8 cellular contexts compared by ENCODE assay signal in the genomic region with DNA sequence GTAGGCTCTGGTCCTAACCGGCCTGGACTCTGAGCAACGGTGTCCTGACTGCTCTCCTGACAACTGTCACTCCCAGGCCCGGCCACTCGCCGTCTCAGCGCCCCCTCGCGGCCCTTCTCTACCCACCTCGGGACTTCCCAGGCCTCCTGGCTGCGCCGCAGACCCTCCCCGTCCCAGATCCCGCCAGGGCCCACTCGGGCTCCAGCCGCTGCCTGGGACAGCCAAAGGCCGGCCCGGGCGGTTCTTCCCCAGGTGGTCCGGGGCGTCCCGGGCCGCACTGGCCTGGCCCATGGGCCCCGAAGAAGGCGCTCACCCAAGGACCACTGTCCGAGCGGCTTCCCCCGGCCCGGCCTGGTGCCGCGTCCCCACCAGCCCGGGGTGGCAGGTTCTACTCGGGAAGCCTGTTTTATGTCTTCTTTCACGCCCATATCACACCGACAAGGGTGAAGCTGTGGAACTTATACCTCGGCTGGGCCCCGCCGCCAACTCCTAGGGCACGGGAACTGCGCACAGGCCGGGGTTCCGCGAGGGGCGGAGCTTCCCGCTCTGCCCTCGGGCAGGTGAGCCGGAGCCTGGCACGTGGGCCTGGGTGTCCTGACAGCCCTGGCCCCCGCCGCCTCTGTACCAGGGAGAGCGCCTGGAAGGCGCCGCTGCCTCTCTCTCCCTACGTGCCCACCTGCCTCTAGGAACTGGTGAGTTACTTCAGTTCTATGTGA.
DNase-seq lines count a peak whose midpoint lies in the region; ATAC-seq and TF ChIP-seq lines count a peak whose summit lies in the region.

No MANE protein-coding gene starts in this region.

- H3K4me1 Mint-ChIP-seq in activated CD4-positive, alpha-beta T cell treated with anti-CD3 and anti-CD28 coated beads, Interleukin-2, amount 10 ng/mL, durations not matched to agents 7 days and 5 days, result peaks cover 11% of the 10 kb centered on the region
- H3K4me1 Mint-ChIP-seq in dendritic cell treated with granulocyte-macrophage colony-stimulating factor and Interleukin-4, amounts not matched to agents 40 ng/mL and 50 ng/mL, for 4 days (ENCODE audit: low read depth), result peaks cover 5% of the 10 kb centered on the region

- peak overlapping the region; percentile 67 for H3K4me3 Mint-ChIP-seq in activated CD4-positive, alpha-beta T cell treated with anti-CD3 and anti-CD28 coated beads, Interleukin-2, amount 10 ng/mL, durations not matched to agents 7 days and 5 days
- H3K4me3 Mint-ChIP-seq in dendritic cell treated with granulocyte-macrophage colony-stimulating factor and Interleukin-4, amounts not matched to agents 40 ng/mL and 50 ng/mL, for 4 days, result peak overlapping the region; percentile 73

- no peaks in the 10 kb centered on the region for H4K20me1 ChIP-seq in DOHH2 (ENCODE audit: control insufficient read depth, insufficient read depth, low read depth, low read length)

- CTCF ChIA-PET in activated CD4-positive, alpha-beta T cell treated with anti-CD3 and anti-CD28 coated beads, Interleukin-2, amount 10 ng/mL, durations not matched to agents 7 days and 5 days (lab: Charles Lee), result no interaction called here

- no peak overlapping the region for H3K4me2 ChIP-seq in DOHH2 (ENCODE audit: low read length)

- TF ChIP-seq CTCF in DOHH2 (IDR thresholded peaks at IDR 0.05; ENCODE audit: low read depth, low read length, poor library complexity, severe bottlenecking) (peak; percentile 61), lower lobe of right lung (IDR thresholded peaks at IDR 0.05) (peak; percentile 80)

- ATAC-seq in GM21717 (IDR thresholded peaks at IDR 0.05; ENCODE audit: unreplicated experiment) (peak; percentile 94), lower lobe of right lung (peak; percentile 98 to 99)

- no peaks in the 10 kb centered on the region for H3K79me2 ChIP-seq in DOHH2 (ENCODE audit: control insufficient read depth, low read length)

- H3K9me2 ChIP-seq in DOHH2 (replicated peaks; ENCODE audit: control insufficient read depth, low read length), result no peaks in the 10 kb centered on the region

- H3K9me3 Mint-ChIP-seq in activated CD4-positive, alpha-beta T cell treated with anti-CD3 and anti-CD28 coated beads, Interleukin-2, amount 10 ng/mL, durations not matched to agents 7 days and 5 days, result no peaks in the 10 kb centered on the region
- no peaks in the 10 kb centered on the region for H3K9me3 Mint-ChIP-seq in dendritic cell treated with granulocyte-macrophage colony-stimulating factor and Interleukin-4, amounts not matched to agents 40 ng/mL and 50 ng/mL, for 4 days

- H3K27ac ChIP-seq in DOHH2 (ENCODE audit: low read depth, low read length) (no peak overlapping the region), lower lobe of right lung (peak overlapping the region; percentile 71)

- no peaks in the 10 kb centered on the region for H3K36me3 Mint-ChIP-seq in activated CD4-positive, alpha-beta T cell treated with anti-CD3 and anti-CD28 coated beads, Interleukin-2, amount 10 ng/mL, durations not matched to agents 7 days and 5 days (ENCODE audit: low read depth)
- no peaks in the 10 kb centered on the region for H3K36me3 Mint-ChIP-seq in dendritic cell treated with granulocyte-macrophage colony-stimulating factor and Interleukin-4, amounts not matched to agents 40 ng/mL and 50 ng/mL, for 4 days (ENCODE audit: low read depth)

- H3K27me3 Mint-ChIP-seq in activated CD4-positive, alpha-beta T cell treated with anti-CD3 and anti-CD28 coated beads, Interleukin-2, amount 10 ng/mL, durations not matched to agents 7 days and 5 days, result no peaks in the 10 kb centered on the region
- peaks cover 12% of the 10 kb centered on the region for H3K27me3 Mint-ChIP-seq in dendritic cell treated with granulocyte-macrophage colony-stimulating factor and Interleukin-4, amounts not matched to agents 40 ng/mL and 50 ng/mL, for 4 days

- no peaks in the 10 kb centered on the region for H3K27me3 ChIP-seq in DOHH2 (ENCODE audit: control insufficient read depth, low read length)
- H3K27me3 ChIP-seq in lower lobe of right lung (ENCODE audit: low read depth), result no peaks in the 10 kb centered on the region

- peak overlapping the region; percentile 71 for H3K27ac Mint-ChIP-seq in activated CD4-positive, alpha-beta T cell treated with anti-CD3 and anti-CD28 coated beads, Interleukin-2, amount 10 ng/mL, durations not matched to agents 7 days and 5 days
- no peak overlapping the region for H3K27ac Mint-ChIP-seq in dendritic cell treated with granulocyte-macrophage colony-stimulating factor and Interleukin-4, amounts not matched to agents 40 ng/mL and 50 ng/mL, for 4 days

- no peaks in the 10 kb centered on the region for H3K9me3 ChIP-seq in DOHH2 (ENCODE audit: control insufficient read depth, insufficient read depth, low read length)
- no peaks in the 10 kb centered on the region for H3K9me3 ChIP-seq in lower lobe of right lung

- no peaks in the 10 kb centered on the region for H3F3A ChIP-seq in DOHH2 (ENCODE audit: control insufficient read depth, insufficient read depth)

- H3K4me3 ChIP-seq in DOHH2 (ENCODE audit: low read length), result no peak overlapping the region
- peak overlapping the region; percentile 64 for H3K4me3 ChIP-seq in lower lobe of right lung

- POLR2A ChIA-PET in activated CD4-positive, alpha-beta T cell treated with anti-CD3 and anti-CD28 coated beads, Interleukin-2, amount 10 ng/mL, durations not matched to agents 7 days and 5 days (lab: Charles Lee), result no interaction called here

- peak; percentile 72 for DNase-seq in M059J (ENCODE audit: low read depth)
- DNase-seq in activated CD4-positive, alpha-beta T cell treated with anti-CD3 and anti-CD28 coated beads, Interleukin-2, amount 10 ng/mL, durations not matched to agents 7 days and 5 days, result peak; percentile 69
- peak; percentile 89 for DNase-seq in lower lobe of right lung
- peak; percentile 75 to 76 for DNase-seq in stimulated activated CD4-positive, alpha-beta T cell treated with anti-CD3 and anti-CD28 coated beads, Interleukin-4, amount 100 ng/mL, for 4 hours
- DNase-seq in NCI-H69 (lab: John Stamatoyannopoulos, UW), result no peak

- H3K4me1 ChIP-seq in DOHH2 (ENCODE audit: control insufficient read depth, low read length), result peaks cover 17% of the 10 kb centered on the region
- no peaks in the 10 kb centered on the region for H3K4me1 ChIP-seq in lower lobe of right lung

- H3K36me3 ChIP-seq in DOHH2 (ENCODE audit: control insufficient read depth, low read length), result no peaks in the 10 kb centered on the region
- H3K36me3 ChIP-seq in lower lobe of right lung, result no peaks in the 10 kb centered on the region

- intact Hi-C loops in dendritic cell treated with granulocyte-macrophage colony-stimulating factor and Interleukin-4, amounts not matched to agents 40 ng/mL and 50 ng/mL, for 4 days (cut with micrococcal nuclease), result no loop called here
- intact Hi-C loops in lower lobe of right lung (cut with DNase I), result no loop called here
